9 cellular contexts compared by ENCODE assay signal in the genomic region with DNA sequence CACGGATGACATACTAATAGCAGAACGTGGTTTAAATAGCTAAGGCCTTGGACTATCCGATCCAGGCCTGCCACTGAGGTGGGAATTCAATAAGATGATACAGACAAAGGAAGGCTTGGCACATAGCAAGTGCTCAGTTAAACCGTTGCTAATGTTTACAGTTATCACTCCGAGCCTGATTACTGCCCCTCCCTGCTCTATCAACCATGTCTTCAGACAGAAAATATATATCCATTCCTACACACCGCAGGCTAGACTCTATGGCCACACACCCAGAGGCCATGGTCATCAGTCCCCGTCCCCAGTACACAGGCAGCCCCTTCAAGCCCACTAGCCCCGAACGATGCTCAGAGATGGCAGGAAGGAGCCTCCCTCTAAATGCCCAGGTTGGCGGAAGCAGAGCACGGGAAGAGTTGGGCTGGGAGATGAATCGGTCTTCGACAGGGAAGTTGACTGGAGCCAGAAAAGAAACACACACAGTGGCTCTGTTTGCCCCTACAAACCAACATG. TPM values are rescaled to one million over a fixed set of nuclear protein-coding genes. Genes with fewer than 3 reads are reported as not detected.
DNase-seq lines count a peak whose midpoint lies in the region; ATAC-seq, FAIRE-seq and TF ChIP-seq lines count a peak whose summit lies in the region.
"Had no signal": no experiment of that assay in that cellular context is flagged by ENCODE, and none has a peak within 500 bp of the region (broad histone marks: within the 10 kb centered on the region; RNA-seq: fewer than 3 reads in every experiment).

No MANE protein-coding gene starts in this region.

- peaks cover 61% of the 10 kb centered on the region for H4K20me1 ChIP-seq in BLaER1

- TF ChIP-seq EP300 in esophagus muscularis mucosa (IDR thresholded peaks at IDR 0.05), result no peak

- no peak for FAIRE-seq in urothelium cell line (lab: Jason Lieb, UNC)

- H3K27ac ChIP-seq in BLaER1, result 0 out of 2 replicates have a peak overlapping the region, but pooled peaks have one; percentile 15
- peak overlapping the region; percentile 98 for H3K27ac ChIP-seq in RWPE2 (ENCODE audit: poor library complexity, severe bottlenecking)
- peak overlapping the region; percentile 72 to 83 (median 78) for H3K27ac ChIP-seq in esophagus muscularis mucosa (replicated peaks in 1 of 4)
- peak overlapping the region; percentile 66 for H3K27ac ChIP-seq in psoas muscle

- H3K4me3 ChIP-seq in BLaER1 (no peak overlapping the region), RWPE2 (ENCODE audit: severe bottlenecking) (no peak overlapping the region), esophagus muscularis mucosa (peak overlapping the region in 1 of 4 donors; percentile 15), psoas muscle (no peak overlapping the region)

- 64% methylated on average over 12 of the region's 13 CpGs for WGBS in esophagus muscularis mucosa
- WGBS in psoas muscle, 3 donors, result 55 to 76% (median 58%) methylated on average over 13 of the region's 13 CpGs

- no peak for TF ChIP-seq POLR2A in esophagus muscularis mucosa (IDR thresholded peaks at IDR 0.05; ENCODE audit: low read depth)

- TF ChIP-seq CTCF in RWPE2 (IDR thresholded peaks at IDR 0.05; ENCODE audit: poor library complexity, severe bottlenecking), result no peak
- no peak for TF ChIP-seq CTCF in esophagus muscularis mucosa (IDR thresholded peaks at IDR 0.05)
- TF ChIP-seq CTCF in psoas muscle (IDR thresholded peaks at IDR 0.05), result no peak

- ATAC-seq in RWPE2 (ENCODE audit: low read depth) (no peak), psoas muscle (peak in 1 of 4 donors; percentile 5)

- peak; percentile 53 for DNase-seq in RWPE2 (ENCODE audit: low spot score)
- no peak for DNase-seq in esophagus muscularis mucosa (ENCODE audit: extremely low spot score)
- no peak for DNase-seq in psoas muscle
- no peak for DNase-seq in T-helper 1 cell
- no peak for DNase-seq in putamen (ENCODE audit: low spot score)
- no peak for DNase-seq in urothelium cell line (ENCODE audit: low spot score)
- no peak for DNase-seq in NCI-H446 treated with DMSO at 0.1 percent for 48 hours (lab: John Stamatoyannopoulos, UW)
- DNase-seq: COR-L47 had no signal

- intact Hi-C loops in esophagus muscularis mucosa (cut with DNase I), result no loop called here
- intact Hi-C loops in psoas muscle (cut with DNase I), result no loop called here

- H3K4me2 ChIP-seq in BLaER1, result peak overlapping the region; percentile 75

- H3K36me3 ChIP-seq in BLaER1 (0 out of 2 replicates have a peak, but pooled peaks cover 9% of the 10 kb centered on the region), RWPE2 (ENCODE audit: low read depth) (peaks cover 81% of the 10 kb centered on the region), esophagus muscularis mucosa (peaks cover 0 to 31% (median 22%) of the 10 kb centered on the region in 4 donors), psoas muscle (ENCODE audit: insufficient read depth in 1 of 2, low read depth in 1 of 2) (peaks cover 0 to 7% of the 10 kb centered on the region in 2 donors)

- no peak overlapping the region for H3K9ac ChIP-seq in BLaER1

- H3K4me1 ChIP-seq in BLaER1 (peaks cover 58% of the 10 kb centered on the region), RWPE2 (ENCODE audit: insufficient read depth, poor library complexity, severe bottlenecking) (peaks cover 82% of the 10 kb centered on the region), esophagus muscularis mucosa (peaks cover 73 to 87% (median 84%) of the 10 kb centered on the region in 4 donors), psoas muscle (peaks cover 28% of the 10 kb centered on the region)

- no peaks in the 10 kb centered on the region for H3K9me3 ChIP-seq in BLaER1
- H3K9me3 ChIP-seq in RWPE2 (ENCODE audit: severe bottlenecking), result no peaks in the 10 kb centered on the region
- H3K9me3 ChIP-seq in esophagus muscularis mucosa, result no peaks in the 10 kb centered on the region
- no peaks in the 10 kb centered on the region for H3K9me3 ChIP-seq in psoas muscle

- H3K27me3 ChIP-seq in BLaER1 (no peaks in the 10 kb centered on the region), RWPE2 (ENCODE audit: insufficient read depth, poor library complexity, severe bottlenecking) (no peaks in the 10 kb centered on the region), esophagus muscularis mucosa (no peaks in the 10 kb centered on the region), psoas muscle (ENCODE audit: insufficient read depth in 3 of 3, low read length in 2 of 3) (no peaks in the 10 kb centered on the region)

RNA-seq across cellular contexts. Expression of gene STXBP1, which starts 49.8 kb away (rescaled TPM):
- 10 to 100 TPM; 17.2 to 34.0 (median 19.8) TPM for total RNA-seq in esophagus muscularis mucosa
- 10 to 100 TPM in 2 of 4 donors, 1 to 10 TPM in 2; 6.1 to 12.3 (median 8.9) TPM for total RNA-seq in psoas muscle
- polyA plus RNA-seq in psoas muscle, result 1 to 10 TPM; 2.8 to 6.7 (median 3.2) TPM

Comparison
In these comparisons a context has a peak if more than half of its experiments do, and no peak if none do; other contexts are left out.
1. H3K27ac ChIP-seq: peak in every context shown above with its lines; median percentile 98 in RWPE2; 78 in esophagus muscularis mucosa; 66 in psoas muscle; 15 in BLaER1.